In the genomic region with DNA sequence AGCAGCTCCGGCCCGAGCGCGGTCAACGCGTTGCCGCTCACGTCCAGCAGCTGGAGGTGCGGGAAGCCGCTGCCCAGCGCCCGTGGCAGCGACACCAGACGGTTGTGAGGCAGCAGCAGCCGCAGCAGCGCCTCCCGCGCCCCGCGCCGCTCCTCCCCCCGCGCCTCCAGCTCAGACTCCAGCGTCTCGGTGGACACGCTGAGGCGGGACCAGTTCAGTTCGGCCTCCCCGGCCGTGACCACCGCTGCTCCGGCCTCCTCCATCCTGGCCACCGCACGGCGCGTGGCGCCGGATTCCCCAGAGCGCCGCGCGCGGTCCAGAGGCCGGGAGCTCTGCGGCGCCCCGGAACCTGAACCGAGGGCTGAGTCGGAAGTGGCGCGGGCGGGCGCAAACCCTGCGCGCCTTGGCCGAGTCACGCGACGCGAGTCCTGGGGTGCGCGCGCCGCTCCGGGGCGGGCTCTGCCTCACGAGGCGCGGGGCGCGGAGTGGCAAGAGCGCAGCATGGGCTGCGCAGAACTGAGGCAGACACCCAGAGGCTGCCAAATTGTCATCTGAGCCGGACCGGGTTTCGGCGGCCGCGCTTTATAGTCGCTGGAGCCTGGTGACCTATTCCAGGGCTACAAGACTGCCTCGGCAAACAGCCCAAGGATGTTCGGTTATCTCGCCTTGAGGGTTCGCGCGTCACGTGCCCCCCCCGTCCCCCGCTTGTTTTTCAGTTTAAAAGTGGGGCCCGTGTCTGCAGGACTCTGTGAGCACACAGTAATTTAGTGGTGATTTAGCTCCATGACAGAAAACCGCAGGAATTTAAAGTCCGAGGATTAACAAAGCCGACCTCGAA, we compare ENCODE assay signal across 8 cellular contexts. TPM values are rescaled to one million over a fixed set of nuclear protein-coding genes. Genes with fewer than 3 reads are reported as not detected.
DNase-seq lines count a peak whose midpoint lies in the region; ATAC-seq, FAIRE-seq and TF ChIP-seq lines count a peak whose summit lies in the region.

LRRC58 (minus strand) TSS at position 374 of the 838 bp plus-strand sequence; CDS start at position 263, 111 bp downstream.

- DNase-seq in GM12891 (ENCODE audit: insufficient read length, low spot score): peak; percentile 77
- peak; percentile 93 to 100 (median 98) for DNase-seq in NCI-H1417 (lab: John Stamatoyannopoulos, UW)
- DNase-seq in SW 1271 (lab: John Stamatoyannopoulos, UW): peak; percentile 71 to 85
- peak; percentile 80 for DNase-seq in activated naive CD8-positive, alpha-beta T cell treated with anti-CD3 and anti-CD28 coated beads, Interleukin-2, amount 50 U/mL, for 16 hours (ENCODE audit: low read depth, low spot score)
- peak; percentile 94 to 97 for DNase-seq in cardiac muscle cell (ENCODE audit: low read depth in 1 of 2, low spot score in 1 of 2)
- DNase-seq in pons (ENCODE audit: low spot score): peak; percentile 87
- DNase-seq in transverse colon: peak; percentile 91

- H3K27me3 ChIP-seq in cardiac muscle cell (no peaks in the 10 kb centered on the region), transverse colon (no peaks in the 10 kb centered on the region)

- intact Hi-C loops in transverse colon (cut with DNase I; ENCODE audit: low total_unique reads): loop anchor here (5.0 to 10.0 kb wide), 2 partner anchors 104 to 252 kb away; no protein-coding TSS in a partner anchor

- peak; percentile 97 for FAIRE-seq in GM12891 (lab: Jason Lieb, UNC)

- TF ChIP-seq CTCF in cardiac muscle cell (IDR thresholded peaks at IDR 0.05; ENCODE audit: low read depth, low read length) (peak; percentile 32), transverse colon (IDR thresholded peaks at IDR 0.05) (peak in 2 of 5 experiments; percentile 29 to 30)

- ATAC-seq in HG02798 (IDR thresholded peaks at IDR 0.05; ENCODE audit: poor library complexity, unreplicated experiment): peak; percentile 92

- H3K4me1 ChIP-seq in cardiac muscle cell (ENCODE audit: low read depth) (peaks cover 7% of the 10 kb centered on the region), transverse colon (peaks cover 3 to 41% (median 14%) of the 10 kb centered on the region in 4 donors)

- TF ChIP-seq POLR2A in GM12891 (IDR thresholded peaks at IDR 0.05; ENCODE audit: low read depth, low read length) (peak; percentile 83), transverse colon (IDR thresholded peaks at IDR 0.05) (peak; percentile 87)

- H3K9me3 ChIP-seq in cardiac muscle cell (ENCODE audit: low read depth) (no peaks in the 10 kb centered on the region), transverse colon (no peaks in the 10 kb centered on the region)

- H3K4me3 ChIP-seq in cardiac muscle cell (peak within 1 kb of the TSS; percentile 71), transverse colon (peak within 1 kb of the TSS; percentile 42 to 85 (median 68))

- no peak for TF ChIP-seq EP300 in transverse colon (IDR thresholded peaks at IDR 0.05; ENCODE audit: low read depth)

- H3K36me3 ChIP-seq in cardiac muscle cell: no peaks in the 10 kb centered on the region
- no peaks in the 10 kb centered on the region for H3K36me3 ChIP-seq in transverse colon

- WGBS in transverse colon (ENCODE audit: low coverage in 1 of 2), 2 donors: 0 to 1% methylated on average over 2 to 66 of the region's 94 CpGs

- peak within 1 kb of the TSS; percentile 80 for H3K27ac ChIP-seq in cardiac muscle cell
- peak within 1 kb of the TSS; percentile 87 to 96 (median 91) for H3K27ac ChIP-seq in transverse colon

- in situ Hi-C loops in transverse colon (cut with MboI; ENCODE audit: low pct_ligation_motif_present in 1 of 4, low pct_unique_long_range_greater_than_20kb in 1 of 4, low sequenced_read_pairs in 3 of 4): no loop called here

TF ChIP-seq in GM12891, 5 proteins besides CTCF, POLR2A, EP300 and RAD21:
- TF ChIP-seq PAX5 (IDR thresholded peaks at IDR 0.05; ENCODE audit: insufficient read depth, low read length, severe bottlenecking) (peak; percentile 40), POU2F2 (IDR thresholded peaks at IDR 0.05; ENCODE audit: low read depth, low read length) (no peak), SPI1 (IDR thresholded peaks at IDR 0.05; ENCODE audit: low read depth, low read length) (no peak), POLR2AphosphoS5 (IDR thresholded peaks at IDR 0.05; ENCODE audit: low read depth, low read length) (peak; percentile 79), TAF1 (IDR thresholded peaks at IDR 0.05; ENCODE audit: low read depth, low read length) (no peak)

RNA-seq across cellular contexts. Expression of gene LRRC58, which starts in this region (rescaled TPM):
- polyA plus RNA-seq in GM12891 (2012; ENCODE audit: low read depth, missing spikeins): 3.5 TPM
- 10.9 and 14.1 TPM in 2 replicates for total RNA-seq in cardiac muscle cell
- 7.0 and 7.8 TPM in 2 replicates for polyA plus RNA-seq in cardiac muscle cell
- 10 to 100 TPM in 3 of 4 donors, 1 to 10 TPM in 1; 7.9 to 23.2 (median 15.2) TPM for total RNA-seq in transverse colon

Comparison
In these comparisons a context has a peak if more than half of its experiments do, and no peak if none do; other contexts are left out.
1. Peak in every context shown above with its lines: DNase-seq, ATAC-seq, H3K4me3 ChIP-seq and H3K27ac ChIP-seq.